ENCODE assay signal across 8 cellular contexts in genomic region chr15:67175643-67176071, GRCh38.
DNase-seq lines count a peak whose midpoint lies in the region; ATAC-seq and TF ChIP-seq lines count a peak whose summit lies in the region.

No MANE protein-coding gene starts in this region.

- no peaks in the 10 kb centered on the region for H3K9me3 ChIP-seq in Karpas-422 (ENCODE audit: low read length)

- no peaks in the 10 kb centered on the region for H3K9me2 ChIP-seq in Karpas-422 (replicated peaks; ENCODE audit: insufficient read depth, low read length)

- H3K27me3 ChIP-seq in Karpas-422 (ENCODE audit: low read length) = no peaks in the 10 kb centered on the region

- no peak overlapping the region for H3K4me2 ChIP-seq in Karpas-422 (ENCODE audit: low read depth, low read length, poor library complexity, severe bottlenecking)

- peak; percentile 16 for ATAC-seq in left lobe of liver
- no peak for ATAC-seq in HG03520 (IDR thresholded peaks at IDR 0.05; ENCODE audit: unreplicated experiment)

- H4K20me1 ChIP-seq in Karpas-422 (ENCODE audit: insufficient read depth, low read depth, low read length) = peaks cover under 1% of the 10 kb centered on the region; the same call in 1 of the 2 replicates

- no peaks in the 10 kb centered on the region; the same call in 1 of the 2 replicates for H3K4me1 ChIP-seq in Karpas-422 (ENCODE audit: low read length)

- TF ChIP-seq CTCF in type B pancreatic cell (conservative IDR thresholded peaks at IDR 0.05) = no peak

- H3K27ac Mint-ChIP-seq in activated naive CD4-positive, alpha-beta T cell treated with anti-CD3 and anti-CD28 coated beads, Interleukin-2, amount 10 ng/mL, durations not matched to agents 7 days and 5 days = peak overlapping the region; percentile 71
- H3K27ac Mint-ChIP-seq in activated T-helper 1 cell treated with anti-CD3 and anti-CD28 coated beads, Interleukin-12 subunit alpha, Interleukin-12 subunit beta, Interleukin-2, Interleukin-4 antibody, amounts not matched to agents 30 ng/mL and 10 ng/mL and 1 ng/mL, durations not matched to agents 14 hours and 24 hours and 36 hours = peak overlapping the region; percentile 83
- H3K27ac Mint-ChIP-seq in type B pancreatic cell = peak overlapping the region; percentile 76

- no peak overlapping the region for H3K4me3 Mint-ChIP-seq in activated naive CD4-positive, alpha-beta T cell treated with anti-CD3 and anti-CD28 coated beads, Interleukin-2, amount 10 ng/mL, durations not matched to agents 7 days and 5 days
- peak overlapping the region; percentile 31 for H3K4me3 Mint-ChIP-seq in activated T-helper 1 cell treated with anti-CD3 and anti-CD28 coated beads, Interleukin-12 subunit alpha, Interleukin-12 subunit beta, Interleukin-2, Interleukin-4 antibody, amounts not matched to agents 30 ng/mL and 10 ng/mL and 1 ng/mL, durations not matched to agents 14 hours and 24 hours and 36 hours
- H3K4me3 Mint-ChIP-seq in type B pancreatic cell = no peak overlapping the region

- CTCF ChIA-PET in activated naive CD4-positive, alpha-beta T cell treated with anti-CD3 and anti-CD28 coated beads, Interleukin-2, amount 10 ng/mL, durations not matched to agents 7 days and 5 days (lab: Charles Lee) = no interaction called here

- H3K9ac ChIP-seq in Karpas-422 (ENCODE audit: low read length) = no peak overlapping the region

- H3K4me3 ChIP-seq in Karpas-422 (ENCODE audit: low read length) = no peak overlapping the region

- no peaks in the 10 kb centered on the region for H3K79me2 ChIP-seq in Karpas-422 (ENCODE audit: low read length)

- peaks cover 56% of the 10 kb centered on the region for H3K4me1 Mint-ChIP-seq in activated naive CD4-positive, alpha-beta T cell treated with anti-CD3 and anti-CD28 coated beads, Interleukin-2, amount 10 ng/mL, durations not matched to agents 7 days and 5 days
- H3K4me1 Mint-ChIP-seq in activated T-helper 1 cell treated with anti-CD3 and anti-CD28 coated beads, Interleukin-12 subunit alpha, Interleukin-12 subunit beta, Interleukin-2, Interleukin-4 antibody, amounts not matched to agents 30 ng/mL and 10 ng/mL and 1 ng/mL, durations not matched to agents 14 hours and 24 hours and 36 hours (ENCODE audit: low read depth) = peaks cover 82% of the 10 kb centered on the region
- H3K4me1 Mint-ChIP-seq in type B pancreatic cell (ENCODE audit: unreplicated experiment) = peaks cover 59% of the 10 kb centered on the region

- H3K9me3 Mint-ChIP-seq in activated naive CD4-positive, alpha-beta T cell treated with anti-CD3 and anti-CD28 coated beads, Interleukin-2, amount 10 ng/mL, durations not matched to agents 7 days and 5 days = no peaks in the 10 kb centered on the region
- H3K9me3 Mint-ChIP-seq in activated T-helper 1 cell treated with anti-CD3 and anti-CD28 coated beads, Interleukin-12 subunit alpha, Interleukin-12 subunit beta, Interleukin-2, Interleukin-4 antibody, amounts not matched to agents 30 ng/mL and 10 ng/mL and 1 ng/mL, durations not matched to agents 14 hours and 24 hours and 36 hours = no peaks in the 10 kb centered on the region
- H3K9me3 Mint-ChIP-seq in type B pancreatic cell = no peaks in the 10 kb centered on the region

- H2AFZ ChIP-seq in Karpas-422 (ENCODE audit: low read length) = no peak overlapping the region

- peaks cover 79% of the 10 kb centered on the region for H3K36me3 Mint-ChIP-seq in activated naive CD4-positive, alpha-beta T cell treated with anti-CD3 and anti-CD28 coated beads, Interleukin-2, amount 10 ng/mL, durations not matched to agents 7 days and 5 days
- H3K36me3 Mint-ChIP-seq in activated T-helper 1 cell treated with anti-CD3 and anti-CD28 coated beads, Interleukin-12 subunit alpha, Interleukin-12 subunit beta, Interleukin-2, Interleukin-4 antibody, amounts not matched to agents 30 ng/mL and 10 ng/mL and 1 ng/mL, durations not matched to agents 14 hours and 24 hours and 36 hours (ENCODE audit: low read depth) = peaks cover 66% of the 10 kb centered on the region
- H3K36me3 Mint-ChIP-seq in type B pancreatic cell = peaks cover 43% of the 10 kb centered on the region

- no peak overlapping the region for H3K27ac ChIP-seq in Karpas-422 (ENCODE audit: low read length)

- H3K36me3 ChIP-seq in Karpas-422 (ENCODE audit: insufficient read depth, low read length) = no peaks in the 10 kb centered on the region

- no peaks in the 10 kb centered on the region for H3K27me3 Mint-ChIP-seq in activated naive CD4-positive, alpha-beta T cell treated with anti-CD3 and anti-CD28 coated beads, Interleukin-2, amount 10 ng/mL, durations not matched to agents 7 days and 5 days
- no peaks in the 10 kb centered on the region for H3K27me3 Mint-ChIP-seq in activated T-helper 1 cell treated with anti-CD3 and anti-CD28 coated beads, Interleukin-12 subunit alpha, Interleukin-12 subunit beta, Interleukin-2, Interleukin-4 antibody, amounts not matched to agents 30 ng/mL and 10 ng/mL and 1 ng/mL, durations not matched to agents 14 hours and 24 hours and 36 hours (ENCODE audit: insufficient read depth)
- peaks cover 3% of the 10 kb centered on the region for H3K27me3 Mint-ChIP-seq in type B pancreatic cell

- DNase-seq in activated naive CD4-positive, alpha-beta T cell treated with anti-CD3 and anti-CD28 coated beads, Interleukin-2, amount 10 ng/mL, durations not matched to agents 7 days and 5 days = no peak
- DNase-seq in activated naive CD4-positive, alpha-beta T cell treated with Interleukin-2 at 50 U/mL for 16 hours = no peak
- DNase-seq in activated T-helper 1 cell treated with anti-CD3 and anti-CD28 coated beads, Interleukin-12 subunit alpha, Interleukin-12 subunit beta, Interleukin-2, Interleukin-4 antibody, amounts not matched to agents 30 ng/mL and 10 ng/mL and 1 ng/mL, durations not matched to agents 14 hours and 24 hours and 36 hours (ENCODE audit: low spot score) = no peak
- no peak for DNase-seq in left lobe of liver (ENCODE audit: low spot score)
- DNase-seq in type B pancreatic cell (ENCODE audit: extremely low spot score, unreplicated experiment) = no peak
- no peak for DNase-seq in DMS79 treated with DMSO at 0.1 percent for 48 hours (lab: John Stamatoyannopoulos, UW)
- no peak for DNase-seq in Karpas-422

- intact Hi-C loops in activated T-helper 1 cell treated with anti-CD3 and anti-CD28 coated beads, Interleukin-12 subunit alpha, Interleukin-12 subunit beta, Interleukin-2, Interleukin-4 antibody, amounts not matched to agents 30 ng/mL and 10 ng/mL and 1 ng/mL, durations not matched to agents 14 hours and 24 hours and 36 hours (cut with micrococcal nuclease) = loop anchor here (2.0 kb wide), 5 partner anchors 25 to 229 kb away; no protein-coding TSS in a partner anchor
